In genomic region chr1:86502125-86502646, GRCh38 we compare ENCODE assay signal across 9 cellular contexts. TPM values are rescaled to one million over a fixed set of nuclear protein-coding genes. Genes with fewer than 3 reads are reported as not detected.
DNase-seq lines count a peak whose midpoint lies in the region; ATAC-seq and TF ChIP-seq lines count a peak whose summit lies in the region.
"Not testable (repeated sequence)": the region's sequence is repeated elsewhere in the genome, so short reads cannot be mapped to it uniquely, and the experiment has no call there.
"Had no signal": no experiment of that assay in that cellular context is flagged by ENCODE, and none has a peak within 500 bp of the region (broad histone marks: within the 10 kb centered on the region; RNA-seq: fewer than 3 reads in every experiment).

No MANE protein-coding gene starts in this region.

- ATAC-seq in GM21529 (IDR thresholded peaks at IDR 0.05; ENCODE audit: unreplicated experiment): peak; percentile 67
- ATAC-seq in stimulated activated naive CD8-positive, alpha-beta T cell treated with anti-CD3 and anti-CD28 coated beads, Interleukin-15, Interleukin-2, amounts not matched to agents 100 U/mL and 50 U/mL, for 24 hours: peak; percentile 74

- intact Hi-C loops in esophagus muscularis mucosa (cut with DNase I): not testable (repeated sequence)

- peak overlapping the region; percentile 37 to 46 (median 44) for H3K4me3 ChIP-seq in esophagus muscularis mucosa

- TF ChIP-seq POLR2A in esophagus muscularis mucosa (IDR thresholded peaks at IDR 0.05; ENCODE audit: low read depth): not testable (repeated sequence)

- not testable (repeated sequence) for TF ChIP-seq EP300 in esophagus muscularis mucosa (IDR thresholded peaks at IDR 0.05)

- CTCF ChIA-PET in RWPE1 (lab: Yijun Ruan, JAX): interaction anchor here (0.6 to 1.7 kb wide), 10 partner anchors 33 to 1691 kb away, joined by 3 to 14 read pairs (median 3); no protein-coding TSS in a partner anchor

- DNase-seq in ELF-1 (ENCODE audit: low read depth, low spot score): peak; percentile 83
- DNase-seq in HT1080 (ENCODE audit: low read depth): peak; percentile 33
- peak; percentile 45 for DNase-seq in RWPE1 (ENCODE audit: low spot score)
- DNase-seq in activated naive CD4-positive, alpha-beta T cell treated with Interleukin-2 at 50 U/mL for 16 hours: peak; percentile 31
- DNase-seq in esophagus muscularis mucosa (ENCODE audit: extremely low spot score): not testable (repeated sequence)
- DNase-seq in midbrain (lab: John Stamatoyannopoulos, UW): peak; percentile 15
- DNase-seq in stimulated activated naive CD8-positive, alpha-beta T cell treated with anti-CD3 and anti-CD28 coated beads, Interleukin-15, Interleukin-2, amounts not matched to agents 100 U/mL and 50 U/mL, for 24 hours: peak; percentile 30

- not testable (repeated sequence) for H3K36me3 ChIP-seq in esophagus muscularis mucosa

- peak; percentile 50 for TF ChIP-seq CTCF in RWPE1 (conservative IDR thresholded peaks at IDR 0.05; ENCODE audit: low read depth)
- TF ChIP-seq CTCF in esophagus muscularis mucosa (IDR thresholded peaks at IDR 0.05): peak; percentile 13 to 41 (median 30)

- not testable (repeated sequence) for H3K9me3 ChIP-seq in esophagus muscularis mucosa

- not testable (repeated sequence) for H3K27ac ChIP-seq in RWPE1
- H3K27ac ChIP-seq in esophagus muscularis mucosa (replicated peaks in 1 of 4): peak overlapping the region in 2 of 4 donors; percentile 52 to 68

- POLR2A ChIA-PET in RWPE1 (lab: Yijun Ruan, JAX; ENCODE audit: low non-redundant PET): not testable (repeated sequence)

- WGBS in esophagus muscularis mucosa: 64% methylated on average over 16 of the region's 16 CpGs

- H3K4me1 ChIP-seq in esophagus muscularis mucosa: peaks cover 0 to 39% (median 33%) of the 10 kb centered on the region in 4 donors

- not testable (repeated sequence) for H3K27me3 ChIP-seq in esophagus muscularis mucosa

RNA-seq across cellular contexts. Expression of gene CLCA1, which starts 33.5 kb away (rescaled TPM):
- not detected in 2 replicates for total RNA-seq in HT1080 (2014; rRNA removed; shearing (Covaris generic))
- polyA plus RNA-seq in HT1080 (2015; cell fraction: cytosol; rRNA removed): not detected in 2 replicates
- polyA plus RNA-seq in HT1080 (2015; cell fraction: nucleus; rRNA removed): not detected in 2 replicates
- total RNA-seq in esophagus muscularis mucosa: under 1 TPM in 1 of 4 donors, not detected in 3; 0.11 TPM

RNA-seq across cellular contexts. Expression of gene CLCA4, which starts 44.7 kb away (rescaled TPM):
- total RNA-seq in HT1080 (2014; rRNA removed; shearing (Covaris generic)): not detected in 2 replicates
- polyA plus RNA-seq in HT1080 (2015; cell fraction: cytosol; rRNA removed): not detected in 2 replicates
- not detected in 2 replicates for polyA plus RNA-seq in HT1080 (2015; cell fraction: nucleus; rRNA removed)
- total RNA-seq in esophagus muscularis mucosa: 1 to 10 TPM in 2 of 4 donors, not detected in 2; 1.4 to 1.7 TPM
- total RNA-seq: occipital lobe had no signal
